ENCODE assay signal across 7 cellular contexts in the genomic region with DNA sequence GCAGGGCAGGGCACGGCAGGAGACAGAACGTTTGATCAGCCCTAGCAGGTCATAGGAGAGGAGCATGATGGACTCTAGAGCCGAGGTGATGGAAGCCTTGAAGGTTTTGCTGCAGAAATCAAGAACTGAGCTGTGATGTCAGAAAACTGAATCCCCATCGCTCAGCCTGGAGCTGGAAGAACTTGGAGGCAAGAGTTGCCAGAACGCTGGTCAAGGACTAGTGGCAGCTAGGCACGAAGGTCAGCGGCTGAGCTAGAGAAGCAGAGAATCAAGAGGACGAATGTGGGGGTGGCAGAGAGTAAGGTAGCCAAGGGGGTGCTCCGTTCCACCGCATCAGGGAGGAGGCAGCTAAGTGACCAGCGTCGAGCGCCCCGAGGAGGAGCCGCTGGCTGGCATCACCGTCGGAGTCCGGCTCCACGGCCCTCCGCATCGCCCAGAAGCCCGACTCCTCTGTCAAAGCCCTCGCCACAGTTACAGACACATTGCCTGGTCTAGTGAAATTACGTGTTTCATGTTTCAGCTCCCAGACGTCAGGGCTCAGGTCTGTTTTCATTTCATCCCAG. TPM values are rescaled to one million over a fixed set of nuclear protein-coding genes. Genes with fewer than 3 reads are reported as not detected.
DNase-seq lines count a peak whose midpoint lies in the region; ATAC-seq lines count a peak whose summit lies in the region.

No MANE protein-coding gene starts in this region.

- no peaks in the 10 kb centered on the region for H3K27me3 ChIP-seq in skeletal muscle satellite cell (ENCODE audit: control insufficient read depth, insufficient read depth, low read length)

- H3K4me1 ChIP-seq in skeletal muscle satellite cell (ENCODE audit: control insufficient read depth, insufficient read depth, low read length), result peaks cover 36% of the 10 kb centered on the region

- H3K4me3 Mint-ChIP-seq in activated CD4-positive, alpha-beta memory T cell treated with anti-CD3 and anti-CD28 coated beads, Interleukin-2, amount 10 ng/mL, durations not matched to agents 7 days and 5 days, result peak overlapping the region; percentile 80

- ATAC-seq in GM18508 (IDR thresholded peaks at IDR 0.05; ENCODE audit: insufficient read depth, unreplicated experiment) (peak; percentile 2), HG02759 (IDR thresholded peaks at IDR 0.05; ENCODE audit: unreplicated experiment) (peak; percentile 7)

- DNase-seq in activated CD4-positive, alpha-beta memory T cell treated with anti-CD3 and anti-CD28 coated beads, Interleukin-2, amount 10 ng/mL, durations not matched to agents 7 days and 5 days, result peak; percentile 25
- peak; percentile 19 for DNase-seq in hepatic stellate cell (ENCODE audit: low spot score)
- no peak for DNase-seq in activated CD8-positive, alpha-beta memory T cell treated with anti-CD3 and anti-CD28 coated beads, Interleukin-2, amount 50 U/mL, for 4 hours
- no peak for DNase-seq in NCI-H1436 (lab: John Stamatoyannopoulos, UW)

- peak overlapping the region; percentile 75 for H3K27ac Mint-ChIP-seq in activated CD4-positive, alpha-beta memory T cell treated with anti-CD3 and anti-CD28 coated beads, Interleukin-2, amount 10 ng/mL, durations not matched to agents 7 days and 5 days

- H3K4me2 ChIP-seq in skeletal muscle satellite cell (ENCODE audit: low read length), result peak overlapping the region; percentile 88

- H3K9ac ChIP-seq in skeletal muscle satellite cell (ENCODE audit: low read depth, low read length), result peak overlapping the region; percentile 77

- H3K4me3 ChIP-seq in skeletal muscle satellite cell (ENCODE audit: low read length), result peak overlapping the region; percentile 73

- H3K36me3 ChIP-seq in skeletal muscle satellite cell (ENCODE audit: insufficient read depth, low read length), result no peaks in the 10 kb centered on the region

- H3K36me3 Mint-ChIP-seq in activated CD4-positive, alpha-beta memory T cell treated with anti-CD3 and anti-CD28 coated beads, Interleukin-2, amount 10 ng/mL, durations not matched to agents 7 days and 5 days (ENCODE audit: low read depth), result peaks cover 11% of the 10 kb centered on the region

- H3K9me3 ChIP-seq in skeletal muscle satellite cell (replicated peaks; ENCODE audit: low read length), result no peaks in the 10 kb centered on the region

- no peaks in the 10 kb centered on the region for H3K9me3 Mint-ChIP-seq in activated CD4-positive, alpha-beta memory T cell treated with anti-CD3 and anti-CD28 coated beads, Interleukin-2, amount 10 ng/mL, durations not matched to agents 7 days and 5 days

- POLR2A ChIA-PET in activated CD4-positive, alpha-beta memory T cell treated with anti-CD3 and anti-CD28 coated beads, Interleukin-2, amount 10 ng/mL, durations not matched to agents 7 days and 5 days (lab: Charles Lee), result interaction anchor here (0.9 to 4.3 kb wide), 29 partner anchors 9 to 669 kb away, joined by 3 to 36 read pairs (median 6); partner anchors contain the start of genes CNOT8, FAM114A2 and MFAP3

- H3K27me3 Mint-ChIP-seq in activated CD4-positive, alpha-beta memory T cell treated with anti-CD3 and anti-CD28 coated beads, Interleukin-2, amount 10 ng/mL, durations not matched to agents 7 days and 5 days, result peaks cover 4% of the 10 kb centered on the region

- H3K4me1 Mint-ChIP-seq in activated CD4-positive, alpha-beta memory T cell treated with anti-CD3 and anti-CD28 coated beads, Interleukin-2, amount 10 ng/mL, durations not matched to agents 7 days and 5 days, result peaks cover 35% of the 10 kb centered on the region

- CTCF ChIA-PET in activated CD4-positive, alpha-beta memory T cell treated with anti-CD3 and anti-CD28 coated beads, Interleukin-2, amount 10 ng/mL, durations not matched to agents 7 days and 5 days (lab: Charles Lee), result interaction anchor here (0.6 to 9.0 kb wide), 24 partner anchors 8 to 655 kb away, joined by 3 to 109 read pairs (median 6); partner anchors contain the start of genes FAM114A2 and MFAP3

RNA-seq across cellular contexts. Expression of gene GALNT10, which starts 1.2 kb away (rescaled TPM):
- total RNA-seq in activated CD4-positive, alpha-beta memory T cell treated with anti-CD3 and anti-CD28 coated beads, Interleukin-2, amount 10 ng/mL, durations not matched to agents 7 days and 5 days, result 10 to 100 TPM; 38.6 to 40.4 TPM
- total RNA-seq in skeletal muscle satellite cell (2012; rRNA removed), result 15.5 and 17.5 TPM in 2 replicates

Comparison
In these comparisons a context has a peak if more than half of its experiments do, and no peak if none do; other contexts are left out.
1. DNase-seq: peak in activated CD4-positive, alpha-beta memory T cell treated with anti-CD3 and anti-CD28 coated beads, Interleukin-2, amount 10 ng/mL, durations not matched to agents 7 days and 5 days (single experiment) and hepatic stellate cell (single experiment); none in activated CD8-positive, alpha-beta memory T cell treated with anti-CD3 and anti-CD28 coated beads, Interleukin-2, amount 50 U/mL, for 4 hours (single experiment) and NCI-H1436 (single experiment).